In the genomic region with DNA sequence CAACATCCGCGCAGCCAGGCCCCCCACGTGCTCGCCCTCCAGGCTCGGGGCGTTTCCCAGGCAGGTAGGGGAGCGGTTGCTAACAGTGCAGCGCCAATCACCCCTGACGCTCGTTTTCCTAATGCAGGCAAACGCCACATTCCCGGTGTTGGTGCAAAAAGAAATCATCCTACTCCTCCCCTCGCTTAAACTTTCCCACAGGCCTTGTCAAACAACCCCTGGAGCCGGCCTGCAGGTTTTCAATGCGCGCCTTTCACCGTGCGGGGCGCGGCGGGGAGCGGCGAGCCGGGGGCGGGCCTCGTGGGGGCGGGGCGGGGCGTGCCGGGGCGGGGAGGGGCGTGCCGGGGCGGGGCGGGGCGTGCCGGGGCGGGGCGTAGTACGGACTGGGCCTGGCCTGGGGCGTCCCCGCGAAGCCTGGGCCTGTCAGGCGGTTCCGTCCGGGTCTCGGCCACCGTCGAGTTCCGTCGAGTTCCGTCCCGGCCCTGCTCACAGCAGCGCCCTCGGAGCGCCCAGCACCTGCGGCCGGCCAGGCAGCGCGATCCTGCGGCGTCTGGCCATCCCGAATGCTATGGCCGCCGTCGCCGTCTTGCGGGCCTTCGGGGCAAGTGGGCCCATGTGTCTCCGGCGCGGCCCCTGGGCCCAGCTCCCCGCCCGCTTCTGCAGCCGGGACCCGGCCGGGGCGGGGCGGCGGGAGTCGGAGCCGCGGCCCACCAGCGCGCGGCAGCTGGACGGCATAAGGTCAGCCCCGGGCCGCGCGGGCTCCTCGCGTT, we compare ENCODE assay signal across 8 cellular contexts. TPM values are rescaled to one million over a fixed set of nuclear protein-coding genes. Genes with fewer than 3 reads are reported as not detected.
A peak's percentile ranks its signal among the peaks of the same experiment; 100 is the strongest.
DNase-seq lines count a peak whose midpoint lies in the region; ATAC-seq and TF ChIP-seq lines count a peak whose summit lies in the region.

A gene with protein sequence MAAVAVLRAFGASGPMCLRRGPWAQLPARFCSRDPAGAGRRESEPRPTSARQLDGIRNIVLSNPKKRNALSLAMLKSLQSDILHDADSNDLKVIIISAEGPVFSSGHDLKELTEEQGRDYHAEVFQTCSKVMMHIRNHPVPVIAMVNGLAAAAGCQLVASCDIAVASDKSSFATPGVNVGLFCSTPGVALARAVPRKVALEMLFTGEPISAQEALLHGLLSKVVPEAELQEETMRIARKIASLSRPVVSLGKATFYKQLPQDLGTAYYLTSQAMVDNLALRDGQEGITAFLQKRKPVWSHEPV (plus strand): TSS at position 374 of the 770 bp plus-strand sequence. CDS start 195 bp downstream, at position 569.

- in situ Hi-C loops in transverse colon (cut with MboI; ENCODE audit: low pct_ligation_motif_present in 1 of 4, low pct_unique_long_range_greater_than_20kb in 1 of 4, low sequenced_read_pairs in 3 of 4) = no loop called here

- H3K36me3 ChIP-seq in H7 (replicated peaks; ENCODE audit: control insufficient read depth, insufficient read depth, low read length) (no peaks in the 10 kb centered on the region), osteoblast (ENCODE audit: insufficient read depth, low read length) (no peaks in the 10 kb centered on the region), transverse colon (no peaks in the 10 kb centered on the region)

- peak within 1 kb of the TSS; percentile 71 for H3K4me3 ChIP-seq in H7 (ENCODE audit: insufficient read depth, low read depth, low read length)
- H3K4me3 ChIP-seq in osteoblast (ENCODE audit: insufficient read depth, low read length) = peak within 1 kb of the TSS; percentile 65
- peak within 1 kb of the TSS; percentile 35 to 60 (median 50) for H3K4me3 ChIP-seq in transverse colon

- TF ChIP-seq POLR2A in transverse colon (IDR thresholded peaks at IDR 0.05) = peak; percentile 24

- no peaks in the 10 kb centered on the region for H4K20me1 ChIP-seq in osteoblast (ENCODE audit: insufficient read depth, low read length)

- TF ChIP-seq CTCF in GM10266 (IDR thresholded peaks at IDR 0.05; ENCODE audit: control insufficient read depth, insufficient read depth, low read depth, missing control alignments) (no peak), foreskin keratinocyte (conservative IDR thresholded peaks at IDR 0.05) (no peak), osteoblast (IDR thresholded peaks at IDR 0.05; ENCODE audit: extremely low read depth, low read depth, low read length) (no peak), transverse colon (IDR thresholded peaks at IDR 0.05) (no peak)

- POLR2A ChIA-PET in HEK293T (lab: Yijun Ruan, JAX) = no interaction called here

- H3K9me3 ChIP-seq in osteoblast (ENCODE audit: low read depth, low read length) (no peaks in the 10 kb centered on the region), transverse colon (no peaks in the 10 kb centered on the region)

- H2AFZ ChIP-seq in osteoblast (ENCODE audit: low read length) = peak within 1 kb of the TSS; percentile 74

- TF ChIP-seq EP300 in transverse colon (IDR thresholded peaks at IDR 0.05; ENCODE audit: low read depth) = no peak

- no peaks in the 10 kb centered on the region for H3K79me2 ChIP-seq in osteoblast (ENCODE audit: insufficient read depth, low read length)

- CTCF ChIA-PET in HEK293T (lab: Yijun Ruan, JAX) = no interaction called here

- H3K4me1 ChIP-seq in foreskin keratinocyte = no peaks in the 10 kb centered on the region
- H3K4me1 ChIP-seq in osteoblast (ENCODE audit: insufficient read depth, low read length) = peaks cover 8% of the 10 kb centered on the region
- peaks cover 0 to 11% (median 5%) of the 10 kb centered on the region in 4 donors for H3K4me1 ChIP-seq in transverse colon

- 45% methylated on average over 29 of the region's 93 CpGs; no CpG with 5 or more reads in 1 of the 2 donors for WGBS in transverse colon (ENCODE audit: low coverage in 1 of 2), 2 donors

- H3K27ac ChIP-seq in foreskin keratinocyte (peak within 1 kb of the TSS; percentile 63), osteoblast (ENCODE audit: low read depth, low read length) (no peak within 1 kb of the TSS), transverse colon (peak within 1 kb of the TSS; percentile 48 to 61 (median 48))

- intact Hi-C loops in transverse colon (cut with DNase I; ENCODE audit: low total_unique reads) = no loop called here

- ATAC-seq in foreskin keratinocyte = peak; percentile 80

- peak within 1 kb of the TSS; percentile 82 for H3K4me2 ChIP-seq in osteoblast (ENCODE audit: insufficient read depth, low read length)

- no peaks in the 10 kb centered on the region; the same call in 1 of the 2 replicates for H3K27me3 ChIP-seq in H7 (ENCODE audit: control insufficient read depth, insufficient read depth, low read length)
- H3K27me3 ChIP-seq in foreskin keratinocyte = no peaks in the 10 kb centered on the region
- H3K27me3 ChIP-seq in osteoblast (ENCODE audit: insufficient read depth, low read length) = no peaks in the 10 kb centered on the region
- no peaks in the 10 kb centered on the region for H3K27me3 ChIP-seq in transverse colon

- DNase-seq in GM10266 (ENCODE audit: extremely low spot score) (peak; percentile 94), H7 (peak; percentile 95), NCI-H345 treated with DMSO at 0.1 percent for 48 hours (lab: John Stamatoyannopoulos, UW; ENCODE audit: unreplicated experiment) (peak; percentile 60), activated gamma-delta T cell treated with Interleukin-2 at 50 U/mL for 16 hours (peak; percentile 30), foreskin keratinocyte (peak in 1 of 2 donors; percentile 15), osteoblast (ENCODE audit: insufficient read length, low spot score, missing footprints) (peak; percentile 94), transverse colon (peak; percentile 42), HEK293T (ENCODE audit: extremely low spot score) (no peak)

TF ChIP-seq in HEK293T, 16 proteins besides CTCF, POLR2A, EP300 and RAD21:
- TF ChIP-seq SUZ12 (IDR thresholded peaks at IDR 0.05) = no peak
- TF ChIP-seq, protein P1, sequence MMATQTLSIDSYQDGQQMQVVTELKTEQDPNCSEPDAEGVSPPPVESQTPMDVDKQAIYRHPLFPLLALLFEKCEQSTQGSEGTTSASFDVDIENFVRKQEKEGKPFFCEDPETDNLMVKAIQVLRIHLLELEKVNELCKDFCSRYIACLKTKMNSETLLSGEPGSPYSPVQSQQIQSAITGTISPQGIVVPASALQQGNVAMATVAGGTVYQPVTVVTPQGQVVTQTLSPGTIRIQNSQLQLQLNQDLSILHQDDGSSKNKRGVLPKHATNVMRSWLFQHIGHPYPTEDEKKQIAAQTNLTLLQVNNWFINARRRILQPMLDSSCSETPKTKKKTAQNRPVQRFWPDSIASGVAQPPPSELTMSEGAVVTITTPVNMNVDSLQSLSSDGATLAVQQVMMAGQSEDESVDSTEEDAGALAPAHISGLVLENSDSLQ (IDR thresholded peaks at IDR 0.05) = no peak
- no peak for TF ChIP-seq ELF4 (IDR thresholded peaks at IDR 0.05)

RNA-seq across cellular contexts. Expression of the gene that starts here (rescaled TPM):
- 57.9 and 59.7 TPM in 2 replicates for total RNA-seq in H7 (2014; rRNA removed; shearing (Covaris generic))
- total RNA-seq in foreskin keratinocyte (10.4 and 13.4 TPM in 2 replicates), osteoblast (0.36 and 13.8 TPM in 2 replicates), transverse colon (1 to 10 TPM in 3 of 4 donors, under 1 TPM in 1; 0.75 to 5.7 (median 4.0) TPM)
- 11.0 and 14.4 TPM in 2 replicates for polyA plus RNA-seq in foreskin keratinocyte
